ENCODE assay signal across 27 cellular contexts in genomic region chrX:45358417-45358816, GRCh38.
"Had no signal": no experiment of that assay in that cellular context is flagged by ENCODE, and none has a peak within 500 bp of the region (broad histone marks: within the 10 kb centered on the region; RNA-seq: fewer than 3 reads in every experiment).

No MANE protein-coding gene starts in this region.

- H3K4me3 Mint-ChIP-seq: mesothelial cell of epicardium; naive thymus-derived CD4-positive, alpha-beta T cell; natural killer cell treated with Interleukin-12 subunit alpha and Interleukin-12 subunit beta and Interleukin-15 and Interleukin-18, amount 100 ng/mL, for 72 hours; stimulated activated effector memory CD8-positive, alpha-beta T cell treated with anti-CD3 and anti-CD28 coated beads, Interleukin-12 subunit alpha, Interleukin-12 subunit beta, amount 100 ng/mL, for 72 hours; stimulated activated naive CD8-positive, alpha-beta T cell treated with anti-CD3 and anti-CD28 coated beads, Interleukin-15, Interleukin-2, amounts not matched to agents 100 ng/mL and 50 ng/mL, for 24 hours had no signal

- ATAC-seq: heart right ventricle; naive thymus-derived CD4-positive, alpha-beta T cell; natural killer cell treated with Interleukin-12 subunit alpha and Interleukin-12 subunit beta and Interleukin-15 and Interleukin-18, amount 100 ng/mL, for 72 hours; right cardiac atrium; sciatic nerve; stimulated activated effector memory CD8-positive, alpha-beta T cell treated with anti-CD3 and anti-CD28 coated beads, Interleukin-12 subunit alpha, Interleukin-12 subunit beta, amount 100 ng/mL, for 72 hours; upper lobe of right lung had no signal

- H3K36me3 ChIP-seq: heart right ventricle, left ventricle myocardium inferior, ovary, prostate gland, spleen, suprapubic skin, thoracic aorta, tibial artery, upper lobe of right lung had no signal

- H3K27ac Mint-ChIP-seq: mesothelial cell of epicardium; naive thymus-derived CD4-positive, alpha-beta T cell; natural killer cell treated with Interleukin-12 subunit alpha and Interleukin-12 subunit beta and Interleukin-15 and Interleukin-18, amount 100 ng/mL, for 72 hours; stimulated activated effector memory CD8-positive, alpha-beta T cell treated with anti-CD3 and anti-CD28 coated beads, Interleukin-12 subunit alpha, Interleukin-12 subunit beta, amount 100 ng/mL, for 72 hours; stimulated activated naive CD8-positive, alpha-beta T cell treated with anti-CD3 and anti-CD28 coated beads, Interleukin-15, Interleukin-2, amounts not matched to agents 100 ng/mL and 50 ng/mL, for 24 hours had no signal

- H3K4me1 Mint-ChIP-seq: mesothelial cell of epicardium; naive thymus-derived CD4-positive, alpha-beta T cell; stimulated activated effector memory CD8-positive, alpha-beta T cell treated with anti-CD3 and anti-CD28 coated beads, Interleukin-12 subunit alpha, Interleukin-12 subunit beta, amount 100 ng/mL, for 72 hours had no signal

- H3K27me3 ChIP-seq: ovary, suprapubic skin, tibial artery, upper lobe of right lung had no signal

- DNase-seq: heart right ventricle; hippocampal formation; left ventricle myocardium inferior; mesendoderm; naive thymus-derived CD4-positive, alpha-beta T cell; ovary; posterior cingulate gyrus; retina; right cardiac atrium; spleen; stimulated activated CD4-positive, alpha-beta T cell treated with anti-CD3 and anti-CD28 coated beads, Interleukin-4, amount 100 ng/mL, for 24 hours; stimulated activated naive CD4-positive, alpha-beta T cell; tibial artery; trophoblast cell; upper lobe of right lung had no signal

- FAIRE-seq: keratinocyte, urothelium cell line had no signal

- H3K9me3 Mint-ChIP-seq: natural killer cell treated with Interleukin-12 subunit alpha and Interleukin-12 subunit beta and Interleukin-15 and Interleukin-18, amount 100 ng/mL, for 72 hours had no signal

- H3K36me3 Mint-ChIP-seq: mesothelial cell of epicardium; stimulated activated effector memory CD8-positive, alpha-beta T cell treated with anti-CD3 and anti-CD28 coated beads, Interleukin-12 subunit alpha, Interleukin-12 subunit beta, amount 100 ng/mL, for 72 hours had no signal

- H3K9me3 ChIP-seq: left ventricle myocardium inferior, ovary, prostate gland, suprapubic skin, thoracic aorta, upper lobe of right lung had no signal

- H3K27me3 Mint-ChIP-seq: naive thymus-derived CD4-positive, alpha-beta T cell had no signal

- H3K4me1 ChIP-seq: heart right ventricle, left ventricle myocardium inferior, prostate gland, spleen, suprapubic skin, upper lobe of right lung had no signal

- H3K27ac ChIP-seq: heart right ventricle, left ventricle myocardium inferior, ovary, prostate gland, skin epidermis, spleen, suprapubic skin, thoracic aorta, tibial artery, upper lobe of right lung had no signal

- H3K4me3 ChIP-seq: heart right ventricle, left ventricle myocardium inferior, lung, ovary, prostate gland, skin epidermis, spleen, suprapubic skin, thoracic aorta, tibial artery, upper lobe of right lung had no signal
